Comparison of ENCODE assay signal across 9 cellular contexts in the genomic region with DNA sequence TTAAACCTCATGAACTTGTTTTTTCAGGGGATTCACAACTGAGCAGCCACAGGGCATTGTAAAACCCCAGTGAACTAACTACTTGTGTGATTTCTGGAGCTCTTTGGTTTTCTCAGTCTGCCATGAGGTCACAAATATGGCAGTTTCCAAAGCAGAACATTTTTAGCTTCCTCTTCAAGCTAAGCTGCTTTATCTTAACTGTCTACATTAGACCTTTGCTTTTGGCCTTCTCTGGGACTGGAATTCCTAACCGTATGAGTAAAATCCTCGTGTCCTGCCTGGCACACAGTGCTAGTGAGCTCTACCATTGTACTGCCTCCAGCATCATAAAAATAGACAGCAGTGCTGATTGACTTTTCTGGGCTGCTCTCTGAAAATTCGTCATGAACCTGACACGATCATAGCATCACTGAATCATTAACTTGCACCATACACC. TPM values are rescaled to one million over a fixed set of nuclear protein-coding genes. Genes with fewer than 3 reads are reported as not detected.
DNase-seq lines count a peak whose midpoint lies in the region; ATAC-seq and TF ChIP-seq lines count a peak whose summit lies in the region.
"Had no signal": no experiment of that assay in that cellular context is flagged by ENCODE, and none has a peak within 500 bp of the region (broad histone marks: within the 10 kb centered on the region; RNA-seq: fewer than 3 reads in every experiment).

No MANE protein-coding gene starts in this region.

- intact Hi-C loops in posterior vena cava (cut with DNase I): no loop called here

- no peak for TF ChIP-seq CTCF in epithelial cell of esophagus (IDR thresholded peaks at IDR 0.05; ENCODE audit: insufficient read depth, low read depth, low read length, missing control alignments)

- peak; percentile 65 for ATAC-seq in HG03064 (IDR thresholded peaks at IDR 0.05; ENCODE audit: low read depth, unreplicated experiment)
- ATAC-seq in stimulated activated naive CD8-positive, alpha-beta T cell treated with anti-CD3 and anti-CD28 coated beads, Interleukin-15, Interleukin-2, amounts not matched to agents 100 U/mL and 50 U/mL, for 24 hours: no peak
- ATAC-seq: activated CD4-positive, CD25-positive, alpha-beta regulatory T cell treated with anti-CD3 and anti-CD28 coated beads, Interleukin-2, amount 50 U/mL, for 24 hours had no signal

- DNase-seq in GM03348 (ENCODE audit: low spot score): peak; percentile 83
- DNase-seq in epithelial cell of esophagus (ENCODE audit: low read depth): peak; percentile 16
- peak; percentile 77 for DNase-seq in posterior vena cava (ENCODE audit: low spot score)
- no peak for DNase-seq in activated gamma-delta T cell treated with Interleukin-2 at 50 U/mL for 16 hours
- no peak for DNase-seq in globus pallidus (ENCODE audit: low spot score)
- DNase-seq in HPDE6-E6E7 (ENCODE audit: extremely low spot score): no peak
- no peak for DNase-seq in stimulated activated naive CD8-positive, alpha-beta T cell treated with anti-CD3 and anti-CD28 coated beads, Interleukin-15, Interleukin-2, amounts not matched to agents 100 U/mL and 50 U/mL, for 24 hours

- H3K4me3 ChIP-seq in epithelial cell of esophagus (ENCODE audit: low read length): no peak overlapping the region

RNA-seq across cellular contexts. Expression of a gene that starts 22.1 kb away (rescaled TPM):
- total RNA-seq in posterior vena cava: 10 to 100 TPM; 19.0 to 21.2 TPM

Comparison
In these comparisons a context has a peak if more than half of its experiments do, and no peak if none do; other contexts are left out.
1. DNase-seq: peak in GM03348 (single experiment), epithelial cell of esophagus (single experiment) and posterior vena cava (single experiment); none in activated gamma-delta T cell treated with Interleukin-2 at 50 U/mL for 16 hours (single experiment), globus pallidus (single experiment), HPDE6-E6E7 (single experiment) and stimulated activated naive CD8-positive, alpha-beta T cell treated with anti-CD3 and anti-CD28 coated beads, Interleukin-15, Interleukin-2, amounts not matched to agents 100 U/mL and 50 U/mL, for 24 hours (single experiment).